Comparison of ENCODE assay signal across 8 cellular contexts in genomic region chr13:113448885-113449692, GRCh38. TPM values are rescaled to one million over a fixed set of nuclear protein-coding genes. Genes with fewer than 3 reads are reported as not detected.
DNase-seq lines count a peak whose midpoint lies in the region; ATAC-seq and TF ChIP-seq lines count a peak whose summit lies in the region.

No MANE protein-coding gene starts in this region.

- H3K27ac Mint-ChIP-seq in naive thymus-derived CD8-positive, alpha-beta T cell: peak overlapping the region in 5 of 10 donors; percentile 27 to 84 (median 54)

- H3K4me3 ChIP-seq in breast epithelium: peak overlapping the region; percentile 48 to 54 (median 50)

- peak overlapping the region; percentile 56 to 67 for H3K27ac ChIP-seq in breast epithelium

- peak; percentile 97 for DNase-seq in NCI-H1092 (lab: John Stamatoyannopoulos, UW)
- DNase-seq in SKM-1 treated with dmso at 0.1 percent for 144 hours (lab: John Stamatoyannopoulos, UW; ENCODE audit: unreplicated experiment): peak; percentile 92
- peak; percentile 55 to 71 for DNase-seq in breast epithelium (ENCODE audit: low spot score in 2 of 2)
- peak in 8 of 10 donors; percentile 22 to 66 (median 30) for DNase-seq in naive thymus-derived CD8-positive, alpha-beta T cell
- no peak for DNase-seq in midbrain (lab: John Stamatoyannopoulos, UW)
- no peak for DNase-seq in AML-193 (lab: John Stamatoyannopoulos, UW)
- no peak for DNase-seq in kidney glomerular epithelial cell (lab: John Stamatoyannopoulos, UW)

- H3K9me3 ChIP-seq in breast epithelium: no peaks in the 10 kb centered on the region

- peaks cover 0 to 2% (median 0%) of the 10 kb centered on the region in 9 donors for H3K9me3 Mint-ChIP-seq in naive thymus-derived CD8-positive, alpha-beta T cell

- no peaks in the 10 kb centered on the region for H3K27me3 ChIP-seq in breast epithelium

- intact Hi-C loops in breast epithelium (cut with DNase I; ENCODE audit: low total_unique reads): no loop called here

- no peak for TF ChIP-seq POLR2A in breast epithelium (IDR thresholded peaks at IDR 0.05)

- POLR2A ChIA-PET in naive thymus-derived CD8-positive, alpha-beta T cell (lab: Charles Lee): interaction anchor here (0.7 kb wide), 1 partner anchor 252 kb away, joined by 3 read pairs; no protein-coding TSS in a partner anchor

- peak; percentile 40 for ATAC-seq in GM19025 (IDR thresholded peaks at IDR 0.05; ENCODE audit: low read depth, unreplicated experiment)
- ATAC-seq in naive thymus-derived CD8-positive, alpha-beta T cell: peak; percentile 68 to 72

- H3K36me3 ChIP-seq in breast epithelium: no peaks in the 10 kb centered on the region

- H3K36me3 Mint-ChIP-seq in naive thymus-derived CD8-positive, alpha-beta T cell: peaks cover 0 to 10% (median 0%) of the 10 kb centered on the region in 3 donors

- no peaks in the 10 kb centered on the region for H3K4me1 ChIP-seq in breast epithelium

- H3K4me3 Mint-ChIP-seq in naive thymus-derived CD8-positive, alpha-beta T cell: peak overlapping the region in 5 of 10 donors; percentile 22 to 73 (median 33)

- H3K4me1 Mint-ChIP-seq in naive thymus-derived CD8-positive, alpha-beta T cell: peaks cover 0 to 13% (median 1%) of the 10 kb centered on the region in 4 donors

- H3K27me3 Mint-ChIP-seq in naive thymus-derived CD8-positive, alpha-beta T cell: peaks cover 0 to 7% (median 0%) of the 10 kb centered on the region in 5 donors

- TF ChIP-seq CTCF in breast epithelium (IDR thresholded peaks at IDR 0.05): no peak

RNA-seq across cellular contexts. Expression of gene ADPRHL1, which starts 4.2 kb away (rescaled TPM):
- total RNA-seq in breast epithelium: 1 to 10 TPM; 1.8 to 2.7 (median 2.0) TPM
- total RNA-seq in naive thymus-derived CD8-positive, alpha-beta T cell: 1 to 10 TPM; 1.1 to 1.2 TPM
- polyA plus RNA-seq in naive thymus-derived CD8-positive, alpha-beta T cell: under 1 TPM in 2 of 3 donors, not detected in 1; 0.22 to 0.27 TPM

RNA-seq across cellular contexts. Expression of gene DCUN1D2, which starts 41.4 kb away (rescaled TPM):
- total RNA-seq in breast epithelium: 10 to 100 TPM; 15.8 to 22.4 (median 16.4) TPM
- total RNA-seq in naive thymus-derived CD8-positive, alpha-beta T cell: 10 to 100 TPM; 26.6 to 37.5 TPM
- 10 to 100 TPM in 1 of 3 donors, 1 to 10 TPM in 2; 4.8 to 11.4 (median 7.2) TPM for polyA plus RNA-seq in naive thymus-derived CD8-positive, alpha-beta T cell

Comparison
In these comparisons a context has a peak if more than half of its experiments do, and no peak if none do; other contexts are left out.
1. DNase-seq: peak in NCI-H1092 (single experiment), SKM-1 treated with dmso at 0.1 percent for 144 hours (single experiment), breast epithelium (2 of 2) and naive thymus-derived CD8-positive, alpha-beta T cell (8 of 10); none in midbrain (single experiment), AML-193 (0 of 2) and kidney glomerular epithelial cell (single experiment).